In the genomic region with DNA sequence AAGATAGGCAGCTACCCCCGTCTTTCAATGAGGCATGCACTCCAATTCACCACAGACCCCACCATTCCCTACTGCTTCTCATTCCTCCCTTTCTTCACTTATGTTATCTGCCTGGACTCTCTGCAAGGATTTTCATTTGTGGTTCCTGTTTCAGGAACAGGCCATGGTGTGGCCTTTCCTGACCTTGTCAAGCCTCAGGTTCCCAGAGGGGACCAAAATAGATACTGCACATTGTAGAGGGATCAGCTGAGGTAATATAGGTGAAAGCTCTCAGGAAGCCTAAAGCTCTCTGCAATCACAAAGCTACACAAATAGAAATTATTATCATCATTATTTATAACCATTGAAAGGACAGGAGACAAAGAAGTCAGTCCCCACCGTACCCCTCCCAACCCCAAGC, we compare ENCODE assay signal across 2 cellular contexts. TPM values are rescaled to one million over a fixed set of nuclear protein-coding genes. Genes with fewer than 3 reads are reported as not detected.
"Had no signal": no experiment of that assay in that cellular context is flagged by ENCODE, and none has a peak within 500 bp of the region (broad histone marks: within the 10 kb centered on the region; RNA-seq: fewer than 3 reads in every experiment).

No MANE protein-coding gene starts in this region.

RNA-seq across cellular contexts. Expression of a gene that starts 50.6 kb away (rescaled TPM):
- total RNA-seq: ascending aorta, body of pancreas had no signal
